ENCODE assay signal across 31 cellular contexts in genomic region chr17:54727624-54728023, GRCh38.
"Had no signal": no experiment of that assay in that cellular context is flagged by ENCODE, and none has a peak within 500 bp of the region (broad histone marks: within the 10 kb centered on the region; RNA-seq: fewer than 3 reads in every experiment).

No MANE protein-coding gene starts in this region.

- H3K9me3 ChIP-seq: pancreas, prostate gland, testis had no signal

- ATAC-seq: naive thymus-derived CD8-positive, alpha-beta T cell; natural killer cell treated with Interleukin-12 subunit alpha and Interleukin-12 subunit beta and Interleukin-15 and Interleukin-18, amount 100 ng/mL, for 72 hours; pancreas; right cardiac atrium; sciatic nerve; stimulated activated memory B cell treated with anti-CD40 and anti-IgM and Interleukin-4, amounts not matched to agents 10 μg/mL and 1 μg/mL and 100 μg/mL, for 72 hours; stimulated activated naive CD8-positive, alpha-beta T cell treated with anti-CD3 and anti-CD28 coated beads, Interleukin-15, amount 100 ng/mL, for 72 hours; stimulated activated naive CD8-positive, alpha-beta T cell treated with anti-CD3 and anti-CD28 coated beads, Interleukin-15, Interleukin-2, amounts not matched to agents 100 U/mL and 50 U/mL, for 24 hours; upper lobe of right lung had no signal

- H3K36me3 Mint-ChIP-seq: naive B cell; stimulated activated memory B cell treated with anti-CD40 and anti-IgM and Interleukin-4, amounts not matched to agents 10 μg/mL and 1 μg/mL and 100 μg/mL, for 72 hours; type B pancreatic cell had no signal

- H3K4me3 ChIP-seq: pancreas, prostate gland, skin epidermis, smooth muscle cell, spleen, suprapubic skin, testis, tibial artery, transverse colon, upper lobe of right lung, uterus had no signal

- H3K4me1 Mint-ChIP-seq: naive B cell; naive thymus-derived CD8-positive, alpha-beta T cell; nephron progenitor cell; neural crest cell; stimulated activated memory B cell treated with anti-CD40 and anti-IgM and Interleukin-4, amounts not matched to agents 10 μg/mL and 1 μg/mL and 100 μg/mL, for 72 hours; stimulated activated naive CD8-positive, alpha-beta T cell treated with anti-CD3 and anti-CD28 coated beads, Interleukin-15, amount 100 ng/mL, for 72 hours had no signal

- H3K4me3 Mint-ChIP-seq: naive B cell; naive thymus-derived CD8-positive, alpha-beta T cell; natural killer cell treated with Interleukin-12 subunit alpha and Interleukin-12 subunit beta and Interleukin-15 and Interleukin-18, amount 100 ng/mL, for 72 hours; nephron progenitor cell; neural crest cell; stimulated activated memory B cell treated with anti-CD40 and anti-IgM and Interleukin-4, amounts not matched to agents 10 μg/mL and 1 μg/mL and 100 μg/mL, for 72 hours; stimulated activated naive CD8-positive, alpha-beta T cell treated with anti-CD3 and anti-CD28 coated beads, Interleukin-15, amount 100 ng/mL, for 72 hours; type B pancreatic cell had no signal

- H3K27me3 ChIP-seq: pancreas, spleen, suprapubic skin, testis, tibial artery, transverse colon, upper lobe of right lung, uterus had no signal

- FAIRE-seq: pancreas had no signal

- DNase-seq: naive B cell; naive thymus-derived CD8-positive, alpha-beta T cell; nephron progenitor cell; occipital lobe; pancreas; retina; right cardiac atrium; spleen; stimulated activated CD4-positive, alpha-beta T cell treated with anti-CD3 and anti-CD28 coated beads, Interleukin-12 subunit alpha, Interleukin-12 subunit beta, amount 100 ng/mL, for 4 hours; stimulated activated CD4-positive, alpha-beta T cell treated with anti-CD3 and anti-CD28 coated beads, Interleukin-1b, Interleukin-23, amount 100 ng/mL, for 48 hours; stimulated activated CD4-positive, alpha-beta T cell treated with anti-CD3 and anti-CD28 coated beads, Interleukin-4, amount 100 ng/mL, for 1 hour; stimulated activated CD4-positive, alpha-beta T cell treated with anti-CD3 and anti-CD28 coated beads, Interleukin-4, amount 100 ng/mL, for 4 hours; stimulated activated CD8-positive, alpha-beta memory T cell treated with anti-CD3 and anti-CD28 coated beads, Interleukin-4, amount 100 ng/mL, for 48 hours; stimulated activated naive CD4-positive, alpha-beta T cell; stimulated activated naive CD8-positive, alpha-beta T cell treated with anti-CD3 and anti-CD28 coated beads, Interleukin-15, amount 100 ng/mL, for 72 hours; stimulated activated naive CD8-positive, alpha-beta T cell treated with anti-CD3 and anti-CD28 coated beads, Interleukin-15, Interleukin-2, amounts not matched to agents 100 U/mL and 50 U/mL, for 24 hours; substantia nigra; testis; tibial artery; transverse colon; upper lobe of right lung; uterus had no signal

- H3K27ac Mint-ChIP-seq: naive B cell; naive thymus-derived CD8-positive, alpha-beta T cell; natural killer cell treated with Interleukin-12 subunit alpha and Interleukin-12 subunit beta and Interleukin-15 and Interleukin-18, amount 100 ng/mL, for 72 hours; nephron progenitor cell; stimulated activated memory B cell treated with anti-CD40 and anti-IgM and Interleukin-4, amounts not matched to agents 10 μg/mL and 1 μg/mL and 100 μg/mL, for 72 hours; stimulated activated naive CD8-positive, alpha-beta T cell treated with anti-CD3 and anti-CD28 coated beads, Interleukin-15, amount 100 ng/mL, for 72 hours; type B pancreatic cell had no signal

- H3K4me1 ChIP-seq: pancreas, prostate gland, spleen, suprapubic skin, testis, tibial artery, transverse colon, upper lobe of right lung, uterus had no signal

- H3K36me3 ChIP-seq: pancreas, prostate gland, spleen, suprapubic skin, tibial artery, transverse colon, upper lobe of right lung, uterus had no signal

- H3K27ac ChIP-seq: pancreas, prostate gland, skin epidermis, spleen, suprapubic skin, testis, tibial artery, transverse colon, upper lobe of right lung, uterus had no signal

- H3K27me3 Mint-ChIP-seq: naive B cell; naive thymus-derived CD8-positive, alpha-beta T cell; natural killer cell treated with Interleukin-12 subunit alpha and Interleukin-12 subunit beta and Interleukin-15 and Interleukin-18, amount 100 ng/mL, for 72 hours; stimulated activated memory B cell treated with anti-CD40 and anti-IgM and Interleukin-4, amounts not matched to agents 10 μg/mL and 1 μg/mL and 100 μg/mL, for 72 hours; stimulated activated naive CD8-positive, alpha-beta T cell treated with anti-CD3 and anti-CD28 coated beads, Interleukin-15, amount 100 ng/mL, for 72 hours; type B pancreatic cell had no signal

- H3K4me2 ChIP-seq: smooth muscle cell had no signal
